ENCODE assay signal across 26 cellular contexts in the genomic region with DNA sequence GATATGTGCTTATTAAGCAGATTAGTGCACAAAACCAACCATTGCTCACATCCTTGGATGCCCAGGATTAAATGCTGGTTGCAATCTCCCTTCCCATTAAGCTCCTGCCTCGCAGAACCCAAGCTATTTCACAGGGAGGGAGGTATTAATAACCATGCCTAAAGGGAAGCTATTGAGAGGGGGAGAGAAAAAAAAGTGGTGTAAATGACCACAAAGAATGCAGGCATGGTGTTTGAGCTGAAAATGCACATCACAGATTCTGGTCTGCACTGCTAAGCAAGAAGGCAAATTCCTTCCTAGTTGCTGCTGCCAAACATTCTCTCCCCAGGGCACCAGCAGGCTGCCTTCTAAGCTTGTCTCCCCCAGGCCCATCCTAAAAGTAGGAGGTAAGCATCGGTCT.
DNase-seq lines count a peak whose midpoint lies in the region; ATAC-seq and TF ChIP-seq lines count a peak whose summit lies in the region.
"Had no signal": no experiment of that assay in that cellular context is flagged by ENCODE, and none has a peak within 500 bp of the region (broad histone marks: within the 10 kb centered on the region; RNA-seq: fewer than 3 reads in every experiment).

No MANE protein-coding gene starts in this region.

- H3K4me1 Mint-ChIP-seq in brain (peaks cover 41% of the 10 kb centered on the region), mesothelial cell of epicardium (peaks cover 10% of the 10 kb centered on the region)
- H3K4me1 Mint-ChIP-seq: activated naive CD8-positive, alpha-beta T cell treated with anti-CD3 and anti-CD28 coated beads, Interleukin-2, amount 10 ng/mL, durations not matched to agents 7 days and 5 days; CD14-positive monocyte had no signal

- H3K4me3 Mint-ChIP-seq in brain, result no peak overlapping the region
- H3K4me3 Mint-ChIP-seq in mesothelial cell of epicardium, result no peak overlapping the region
- H3K4me3 Mint-ChIP-seq: activated naive CD8-positive, alpha-beta T cell treated with anti-CD3 and anti-CD28 coated beads, Interleukin-2, amount 10 ng/mL, durations not matched to agents 7 days and 5 days; CD14-positive monocyte had no signal

- DNase-seq in M059J (ENCODE audit: low read depth) (peak; percentile 56), mesothelial cell of epicardium (ENCODE audit: low spot score in 2 of 2, unreplicated experiment in 2 of 2) (no peak), cortex of kidney (lab: John Stamatoyannopoulos, UW) (no peak), GF-D8 (lab: John Stamatoyannopoulos, UW) (no peak), NCI-H2081 (lab: John Stamatoyannopoulos, UW) (no peak)
- DNase-seq: activated CD4-positive, alpha-beta T cell treated with anti-CD3 and anti-CD28 coated beads for 48 hours; activated gamma-delta T cell; activated naive CD8-positive, alpha-beta T cell treated with anti-CD3 and anti-CD28 coated beads, Interleukin-2, amount 10 ng/mL, durations not matched to agents 7 days and 5 days; activated T-cell treated with anti-CD3 and anti-CD28 coated beads, Interleukin-2, amount 50 U/mL, for 1 hour; Caco-2; cerebellar nuclear complex; dorsolateral prefrontal cortex; gastrocnemius medialis; GM23248; kidney glomerular epithelial cell; NCI-H1048; NCI-H446; NCI-H774; stimulated activated CD4-positive, alpha-beta T cell treated with anti-CD3 and anti-CD28 coated beads, Interleukin-12 subunit alpha, Interleukin-12 subunit beta, amount 100 ng/mL, for 4 hours; stimulated activated CD4-positive, alpha-beta T cell treated with anti-CD3 and anti-CD28 coated beads, Interleukin-2, amount 100 ng/mL, for 48 hours; T1000; thyroid gland had no signal

- H3K27ac Mint-ChIP-seq in brain (peak overlapping the region in 3 of 5 experiments; percentile 23 to 83 (median 58)), mesothelial cell of epicardium (peak overlapping the region; percentile 65)
- H3K27ac Mint-ChIP-seq: activated naive CD8-positive, alpha-beta T cell treated with anti-CD3 and anti-CD28 coated beads, Interleukin-2, amount 10 ng/mL, durations not matched to agents 7 days and 5 days; CD14-positive monocyte had no signal

- TF ChIP-seq CTCF in brain (conservative IDR thresholded peaks at IDR 0.05), result no peak
- no peak for TF ChIP-seq CTCF in mesothelial cell of epicardium (IDR thresholded peaks at IDR 0.05; ENCODE audit: unreplicated experiment)

- H3K9me3 Mint-ChIP-seq in brain (peaks cover 2 to 15% (median 5%) of the 10 kb centered on the region in 5 experiments), mesothelial cell of epicardium (peaks cover 8% of the 10 kb centered on the region)

- peaks cover 2% of the 10 kb centered on the region for H3K27me3 Mint-ChIP-seq in brain
- no peaks in the 10 kb centered on the region for H3K27me3 Mint-ChIP-seq in mesothelial cell of epicardium (ENCODE audit: low read depth)
- H3K27me3 Mint-ChIP-seq: activated naive CD8-positive, alpha-beta T cell treated with anti-CD3 and anti-CD28 coated beads, Interleukin-2, amount 10 ng/mL, durations not matched to agents 7 days and 5 days had no signal

- H3K36me3 Mint-ChIP-seq in brain (no peaks in the 10 kb centered on the region), mesothelial cell of epicardium (no peaks in the 10 kb centered on the region)
- H3K36me3 Mint-ChIP-seq: activated naive CD8-positive, alpha-beta T cell treated with anti-CD3 and anti-CD28 coated beads, Interleukin-2, amount 10 ng/mL, durations not matched to agents 7 days and 5 days; CD14-positive monocyte had no signal

- ATAC-seq in HG03039 (IDR thresholded peaks at IDR 0.05; ENCODE audit: unreplicated experiment), result no peak
- ATAC-seq: gastrocnemius medialis, sciatic nerve had no signal
